Comparison of ENCODE assay signal across 1 cellular context in genomic region chr9:128828719-128829452, GRCh38.
TF ChIP-seq lines count a peak whose summit lies in the region.

No MANE protein-coding gene starts in this region.

TF ChIP-seq in GM23338, 12 proteins besides CTCF, POLR2A, EP300 and RAD21:
- TF ChIP-seq ZNF462 (CRISPR knock-in tag; IDR thresholded peaks at IDR 0.05), result no peak
- TF ChIP-seq REST (IDR thresholded peaks at IDR 0.05; ENCODE audit: unreplicated experiment), result no peak
- no peak for TF ChIP-seq CREB1 (CRISPR knock-in tag; IDR thresholded peaks at IDR 0.05; ENCODE audit: low read depth)
- no peak for TF ChIP-seq ZNF114 (CRISPR knock-in tag; IDR thresholded peaks at IDR 0.05)
- TF ChIP-seq NANOG (IDR thresholded peaks at IDR 0.05; ENCODE audit: borderline replicate concordance), result no peak
- TF ChIP-seq POLR2AphosphoS5 (IDR thresholded peaks at IDR 0.05; ENCODE audit: low read depth), result no peak
- no peak for TF ChIP-seq ZNF331 (CRISPR knock-in tag; IDR thresholded peaks at IDR 0.05; ENCODE audit: low read depth)
- TF ChIP-seq JUNB (IDR thresholded peaks at IDR 0.05; ENCODE audit: unreplicated experiment), result no peak
- no peak for TF ChIP-seq STAT1 (IDR thresholded peaks at IDR 0.05; ENCODE audit: unreplicated experiment)
- no peak for TF ChIP-seq EZH2 (IDR thresholded peaks at IDR 0.05; ENCODE audit: low read depth, unreplicated experiment)
- TF ChIP-seq ETS1 (IDR thresholded peaks at IDR 0.05), result no peak
- no peak for TF ChIP-seq EZH2phosphoT487 (IDR thresholded peaks at IDR 0.05; ENCODE audit: unreplicated experiment)
TF ChIP-seq in GM23338: peak in this region for 0.
